16 cellular contexts compared by ENCODE assay signal in genomic region chr6:139853302-139853992, GRCh38.
DNase-seq lines count a peak whose midpoint lies in the region; ATAC-seq, FAIRE-seq and TF ChIP-seq lines count a peak whose summit lies in the region.
"Had no signal": no experiment of that assay in that cellular context is flagged by ENCODE, and none has a peak within 500 bp of the region (broad histone marks: within the 10 kb centered on the region; RNA-seq: fewer than 3 reads in every experiment).

No MANE protein-coding gene starts in this region.

- no peak overlapping the region for H2BK5ac ChIP-seq in H1 (ENCODE audit: low read depth, low read length)

- H3K4me1 Mint-ChIP-seq in HFFc6 (ENCODE audit: low read depth) = peaks cover 64% of the 10 kb centered on the region

- H2BK12ac ChIP-seq in H1 (ENCODE audit: low read depth, low read length) = no peak overlapping the region

- H4K8ac ChIP-seq in H1 (ENCODE audit: extremely low read depth, insufficient read depth, low read length) = no peak overlapping the region

- no peak for ATAC-seq in HG02759 (IDR thresholded peaks at IDR 0.05; ENCODE audit: unreplicated experiment)
- ATAC-seq: WTC11 had no signal

- H3K27me3 ChIP-seq in AG04450 (ENCODE audit: control insufficient read depth, insufficient read depth, low read length) (no peaks in the 10 kb centered on the region), H1 (replicated peaks in 1 of 4; ENCODE audit: control insufficient read depth in 3 of 4, extremely low read depth in 1 of 4, insufficient read depth in 3 of 4, low read length in 3 of 4) (peaks cover 0 to 1% (median 0%) of the 10 kb centered on the region in 4 experiments; a peak in 1 of 7 replicates)
- H3K27me3 ChIP-seq: BLaER1, neural progenitor cell had no signal

- H3K36me3 ChIP-seq in H1 (ENCODE audit: control insufficient read depth in 2 of 4, insufficient read depth in 4 of 4, low read length in 3 of 4) = no peaks in the 10 kb centered on the region
- H3K36me3 ChIP-seq: BLaER1, neural progenitor cell had no signal

- TF ChIP-seq RAD21 in H1 (IDR thresholded peaks at IDR 0.05 in 1 of 2, conservative IDR thresholded peaks at IDR 0.05 in 1 of 2; ENCODE audit: low read depth in 2 of 2, low read length in 2 of 2) = no peak

- no peak overlapping the region for H3K9ac ChIP-seq in H1 (replicated peaks in 1 of 4; ENCODE audit: extremely low read depth in 1 of 4, low read depth in 3 of 4, low read length in 3 of 4)
- H3K9ac ChIP-seq: BLaER1, neural progenitor cell had no signal

- H3K27me3 Mint-ChIP-seq in HFFc6 (ENCODE audit: insufficient read depth) = 0 out of 2 replicates have a peak, but pooled peaks cover 2% of the 10 kb centered on the region

- no peak for TF ChIP-seq EP300 in H1 (IDR thresholded peaks at IDR 0.05; ENCODE audit: borderline replicate concordance in 1 of 2, low read depth in 2 of 2, low read length in 2 of 2)

- POLR2A ChIA-PET in AG04450 (lab: Yijun Ruan, JAX) (interaction anchor here (1.1 to 2.8 kb wide), 3 partner anchors 10 to 484 kb away, joined by 5 to 16 read pairs (median 6); partner anchors contain the start of gene CITED2), H1 (lab: Charles Lee; ENCODE audit: partially characterized antibody) (interaction anchor here (2.7 kb wide), 1 partner anchor 478 kb away, joined by 11 read pairs; the partner anchor contains the start of gene CITED2)

- H3K4me3 Mint-ChIP-seq in HFFc6 = peak overlapping the region; percentile 67
- H3K4me3 Mint-ChIP-seq: neural progenitor cell, WTC11 had no signal

- H3K9me3 Mint-ChIP-seq in HFFc6 = peaks cover 9% of the 10 kb centered on the region; the same call in 1 of the 2 replicates

- no peaks in the 10 kb centered on the region; a peak in 1 of 7 replicates for H3K4me1 ChIP-seq in H1 (replicated peaks in 1 of 4; ENCODE audit: control insufficient read depth in 3 of 4, insufficient read depth in 4 of 4, low read length in 3 of 4)
- H3K4me1 ChIP-seq: BLaER1 had no signal

- H3K9me3 ChIP-seq in AG04450 (ENCODE audit: control insufficient read depth, insufficient read depth, low read length) = no peaks in the 10 kb centered on the region
- H3K9me3 ChIP-seq in H1 (ENCODE audit: insufficient read depth in 2 of 2, low read depth in 1 of 2, low read length in 1 of 2) = no peaks in the 10 kb centered on the region
- H3K9me3 ChIP-seq: BLaER1 had no signal

- no peak for FAIRE-seq in H1 (lab: Jason Lieb, UNC)
- FAIRE-seq: endothelial cell of umbilical vein had no signal

- peaks cover 14% of the 10 kb centered on the region for H3K36me3 Mint-ChIP-seq in HFFc6 (ENCODE audit: low read depth)
- H3K36me3 Mint-ChIP-seq: neural progenitor cell, WTC11 had no signal

- no peaks in the 10 kb centered on the region for H3K79me2 ChIP-seq in H1 (ENCODE audit: control insufficient read depth in 1 of 2, insufficient read depth in 2 of 2, low read length in 2 of 2)

- H3K27ac Mint-ChIP-seq in HFFc6 = peak overlapping the region; percentile 89
- H3K27ac Mint-ChIP-seq: neural progenitor cell, WTC11 had no signal

- H4K5ac ChIP-seq in H1 (ENCODE audit: insufficient read length, low read depth, low read length) = no peak overlapping the region

- H2BK15ac ChIP-seq in H1 (ENCODE audit: low read length) = no peak overlapping the region

- H3K79me1 ChIP-seq in H1 (ENCODE audit: low read depth, low read length) = no peaks in the 10 kb centered on the region

- no peak overlapping the region for H2AK5ac ChIP-seq in H1 (ENCODE audit: low read depth, low read length)

- H3K4ac ChIP-seq in H1 (replicated peaks; ENCODE audit: insufficient read length, low read depth, low read length) = no peak overlapping the region

- no peak for TF ChIP-seq POLR2A in H1 (IDR thresholded peaks at IDR 0.05; ENCODE audit: control extremely low read depth in 1 of 2, low read depth in 2 of 2, low read length in 2 of 2)

- 84% methylated on average over 3 of the region's 3 CpGs; no CpG with 5 or more reads in 1 of the 2 experiments for WGBS in H1 (ENCODE audit: extremely low coverage in 1 of 2, insufficient coverage in 1 of 2, insufficient read length in 1 of 2, insufficient replicate concordance in 2 of 2, low coverage in 1 of 2, low lambda C conversion rate in 2 of 2, missing lambda C conversion rate in 1 of 2), 2 experiments

- H3K4me3 ChIP-seq in AG04450 (ENCODE audit: low read depth, low read length) (no peak overlapping the region), H1 (ENCODE audit: extremely low read depth in 1 of 4, insufficient read depth in 2 of 4, low read depth in 3 of 4, low read length in 4 of 4) (no peak overlapping the region)
- H3K4me3 ChIP-seq: BLaER1, neural progenitor cell had no signal

- DNase-seq in AG04450 (ENCODE audit: low read depth, low spot score) = peak; percentile 41
- peak; percentile 88 for DNase-seq in HFFc6
- DNase-seq in H1 (ENCODE audit: low read depth in 1 of 2, low spot score in 2 of 2) = no peak
- DNase-seq in mucosa of gallbladder (ENCODE audit: low spot score) = peak; percentile 53
- no peak for DNase-seq in substantia nigra (lab: John Stamatoyannopoulos, UW)
- DNase-seq in activated T-cell treated with anti-CD3 and anti-CD28 coated beads for 4 hours = no peak
- DNase-seq in hypothalamus (lab: John Stamatoyannopoulos, UW) = no peak
- DNase-seq: activated T-cell treated with anti-CD3 and anti-CD28 coated beads, Interleukin-2, amount 50 U/mL, for 1 hour; GF-D8; NCI-H1092 treated with DMSO at 0.1 percent for 48 hours; stimulated activated CD4-positive, alpha-beta T cell treated with anti-CD3 and anti-CD28 coated beads, Interleukin-15, amount 100 ng/mL, for 24 hours had no signal

- no peak overlapping the region for H2BK120ac ChIP-seq in H1 (replicated peaks; ENCODE audit: low read depth, low read length)

- H3K56ac ChIP-seq in H1 (replicated peaks; ENCODE audit: insufficient read length, low read depth, low read length) = no peak overlapping the region

- H3K27ac ChIP-seq in AG04450 (ENCODE audit: low read depth, low read length) = peak overlapping the region; percentile 71
- no peak overlapping the region for H3K27ac ChIP-seq in H1 (ENCODE audit: low read depth, low read length)
- H3K27ac ChIP-seq in substantia nigra (ENCODE audit: low read depth, low read length, poor library complexity, severe bottlenecking) = no peak overlapping the region
- H3K27ac ChIP-seq: BLaER1, neural progenitor cell had no signal

- no peak overlapping the region for H3K23ac ChIP-seq in H1 (ENCODE audit: insufficient read length)

- H3K14ac ChIP-seq in H1 (ENCODE audit: insufficient read length) = no peak overlapping the region

- TF ChIP-seq CTCF in AG04450 (IDR thresholded peaks at IDR 0.05; ENCODE audit: low read depth, low read length) (no peak), HFFc6 (IDR thresholded peaks at IDR 0.05) (no peak), H1 (IDR thresholded peaks at IDR 0.05; ENCODE audit: control extremely low read depth in 1 of 3, insufficient read depth in 1 of 3, low read depth in 1 of 3, low read length in 3 of 3) (no peak)

- H3K18ac ChIP-seq in H1 (ENCODE audit: extremely low read depth, low read length) = no peak overlapping the region

- H3K4me2 ChIP-seq in H1 (ENCODE audit: insufficient read depth in 1 of 2, low read depth in 2 of 2, low read length in 2 of 2) = no peak overlapping the region
- H3K4me2 ChIP-seq: BLaER1, neural progenitor cell had no signal

- H2AFZ ChIP-seq in H1 (ENCODE audit: low read length) = peak overlapping the region; percentile 91; the same call in 1 of the 2 replicates
- H2AFZ ChIP-seq: neural progenitor cell had no signal

- no peaks in the 10 kb centered on the region for H3K23me2 ChIP-seq in H1 (ENCODE audit: low read depth, low read length)

- no peak overlapping the region for H2BK20ac ChIP-seq in H1 (ENCODE audit: low read length)

- CTCF ChIA-PET in AG04450 (lab: Charles Lee) = interaction anchor here (0.8 kb wide), 1 partner anchor 484 kb away, joined by 3 read pairs; no protein-coding TSS in a partner anchor
- CTCF ChIA-PET in H1 (lab: Charles Lee; ENCODE audit: partially characterized antibody) = interaction anchor here (0.5 to 3.9 kb wide), 3 partner anchors 28 to 486 kb away, joined by 4 to 16 read pairs (median 4); no protein-coding TSS in a partner anchor

- no peak overlapping the region for H4K91ac ChIP-seq in H1 (replicated peaks; ENCODE audit: insufficient read length, low read length)

- H4K20me1 ChIP-seq in H1 (replicated peaks in 1 of 2; ENCODE audit: control insufficient read depth in 1 of 2, insufficient read depth in 2 of 2, low read length in 2 of 2) = no peaks in the 10 kb centered on the region
- H4K20me1 ChIP-seq: BLaER1 had no signal

TF ChIP-seq in H1, 55 proteins besides CTCF, POLR2A, EP300 and RAD21:
- TF ChIP-seq GTF2F1 (IDR thresholded peaks at IDR 0.05; ENCODE audit: borderline replicate concordance, low read depth, low read length) (no peak), SIN3A (conservative IDR thresholded peaks at IDR 0.05 in 1 of 2, IDR thresholded peaks at IDR 0.05 in 1 of 2; ENCODE audit: low read depth in 1 of 2, low read length in 2 of 2) (no peak), SP4 (IDR thresholded peaks at IDR 0.05; ENCODE audit: low read length) (no peak), SRF (IDR thresholded peaks at IDR 0.05; ENCODE audit: low read depth, low read length) (no peak), SIRT6 (IDR thresholded peaks at IDR 0.05; ENCODE audit: low read length) (no peak), SAP30 (IDR thresholded peaks at IDR 0.05; ENCODE audit: insufficient read depth, insufficient replicate concordance, low read length) (no peak), ATF3 (IDR thresholded peaks at IDR 0.05; ENCODE audit: insufficient read depth, low read depth, low read length) (no peak), NRF1 (IDR thresholded peaks at IDR 0.05; ENCODE audit: low read depth, low read length) (no peak), BCL11A (IDR thresholded peaks at IDR 0.05; ENCODE audit: low read depth in 2 of 2, low read length in 2 of 2) (no peak), YY1 (IDR thresholded peaks at IDR 0.05; ENCODE audit: low read depth, low read length) (no peak), ASH2L (IDR thresholded peaks at IDR 0.05; ENCODE audit: low read length) (no peak), PHF8 (conservative IDR thresholded peaks at IDR 0.05; ENCODE audit: low read depth, low read length) (no peak), TBP (IDR thresholded peaks at IDR 0.05; ENCODE audit: low read depth, low read length) (no peak), EZH2 (IDR thresholded peaks at IDR 0.05; ENCODE audit: low read depth, low read length, severe bottlenecking) (no peak), SP2 (IDR thresholded peaks at IDR 0.05; ENCODE audit: low read length) (no peak), EGR1 (IDR thresholded peaks at IDR 0.05; ENCODE audit: borderline replicate concordance, low read depth, low read length) (no peak), KDM1A (IDR thresholded peaks at IDR 0.05; ENCODE audit: borderline replicate concordance, low read length) (no peak)
TF ChIP-seq in H1: peak in this region for 0.

Comparison
In these comparisons a context has a peak if more than half of its experiments do, and no peak if none do; other contexts are left out.
1. DNase-seq: peak in AG04450 (single experiment), HFFc6 (single experiment) and mucosa of gallbladder (single experiment); none in H1 (0 of 2), substantia nigra (0 of 49), activated T-cell treated with anti-CD3 and anti-CD28 coated beads for 4 hours (single experiment) and hypothalamus (0 of 51).